ENCODE assay signal across 9 cellular contexts in the genomic region with DNA sequence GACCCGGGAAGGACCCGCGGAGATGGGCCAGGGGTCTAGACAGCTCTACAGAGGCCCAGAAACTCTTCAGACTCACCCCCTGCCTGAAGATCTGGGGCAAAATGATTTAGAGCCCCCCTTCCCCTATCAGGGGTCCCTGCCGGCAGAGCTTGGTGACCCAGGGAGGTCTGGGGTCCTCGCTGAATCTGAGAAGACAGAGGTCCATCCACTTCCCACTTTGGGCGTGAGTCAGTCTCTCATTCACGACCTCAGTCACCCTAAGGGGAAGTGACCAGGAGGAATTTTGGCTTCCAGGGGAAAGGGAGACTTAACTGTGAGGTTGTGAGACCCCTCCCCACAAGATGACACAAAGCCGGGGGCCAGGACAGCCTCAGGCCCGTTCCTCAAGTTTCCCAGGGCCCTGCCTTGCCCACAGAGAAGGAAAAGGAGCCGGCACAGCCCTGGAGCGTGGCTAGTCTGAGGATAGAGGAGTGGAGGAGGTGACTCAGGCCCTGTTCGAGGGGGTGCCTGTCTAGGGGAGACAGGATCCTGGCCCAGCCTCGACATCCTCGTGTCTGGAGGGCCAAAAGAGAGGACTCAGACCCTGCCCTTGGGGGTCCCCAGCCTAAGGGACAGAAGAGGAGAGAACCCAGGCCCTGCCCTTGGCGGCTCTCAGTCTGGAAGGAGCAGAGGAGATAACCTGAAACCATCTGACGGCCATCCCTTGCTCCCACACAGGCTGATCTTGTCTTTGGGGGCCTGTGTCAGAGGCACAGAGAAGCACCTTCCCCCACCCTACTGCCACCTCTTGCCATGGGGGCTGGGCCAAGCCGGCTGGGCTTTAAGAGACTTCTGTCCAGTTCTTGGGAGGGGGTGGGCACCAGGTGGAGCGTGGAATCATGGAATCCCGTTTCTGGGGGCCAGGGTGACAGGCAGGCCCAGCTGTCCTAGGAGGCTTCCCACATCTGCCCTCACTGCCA. TPM values are rescaled to one million over a fixed set of nuclear protein-coding genes. Genes with fewer than 3 reads are reported as not detected.
DNase-seq lines count a peak whose midpoint lies in the region; ATAC-seq and TF ChIP-seq lines count a peak whose summit lies in the region.
"Had no signal": no experiment of that assay in that cellular context is flagged by ENCODE, and none has a peak within 500 bp of the region (broad histone marks: within the 10 kb centered on the region; RNA-seq: fewer than 3 reads in every experiment).

No MANE protein-coding gene starts in this region.

- H3K9me3 ChIP-seq in osteoblast (ENCODE audit: low read depth, low read length): no peaks in the 10 kb centered on the region

- POLR2A ChIA-PET in BJ (lab: Charles Lee): no interaction called here

- peak overlapping the region; percentile 6 for H2AFZ ChIP-seq in osteoblast (ENCODE audit: low read length)

- H3K4me2 ChIP-seq in osteoblast (ENCODE audit: insufficient read depth, low read length): peak overlapping the region; percentile 98

- H3K36me3 ChIP-seq in BJ (ENCODE audit: control insufficient read depth, insufficient read depth, low read length) (no peaks in the 10 kb centered on the region), osteoblast (ENCODE audit: insufficient read depth, low read length) (peaks cover 27% of the 10 kb centered on the region)

- H3K79me2 ChIP-seq in osteoblast (ENCODE audit: insufficient read depth, low read length): peaks cover 60% of the 10 kb centered on the region

- DNase-seq in BJ (ENCODE audit: low read depth) (no peak), fibroblast of peridontal ligament (ENCODE audit: extremely low read depth) (peak; percentile 47), osteoblast (ENCODE audit: insufficient read length, low spot score, missing footprints) (peak; percentile 96), NCI-H345 (lab: John Stamatoyannopoulos, UW) (no peak), MV-4-11 (lab: John Stamatoyannopoulos, UW) (no peak)
- DNase-seq: stimulated activated CD4-positive, alpha-beta T cell treated with anti-CD3 and anti-CD28 coated beads, Interleukin-12 subunit alpha, Interleukin-12 subunit beta, amount 100 ng/mL, for 4 hours had no signal

- ATAC-seq in SK-N-SH treated with all-trans-retinoic acid at 6 μM for 48 hours (peak; percentile 76), GM21786 (IDR thresholded peaks at IDR 0.05; ENCODE audit: unreplicated experiment) (no peak), HG03159 (IDR thresholded peaks at IDR 0.05; ENCODE audit: unreplicated experiment) (no peak)

- H3K27ac ChIP-seq in osteoblast (ENCODE audit: low read depth, low read length): peak overlapping the region; percentile 98

- peaks cover 42% of the 10 kb centered on the region for H4K20me1 ChIP-seq in osteoblast (ENCODE audit: insufficient read depth, low read length)

- H3K27me3 ChIP-seq in BJ (ENCODE audit: control insufficient read depth, insufficient read depth, low read length) (no peaks in the 10 kb centered on the region), osteoblast (ENCODE audit: insufficient read depth, low read length) (no peaks in the 10 kb centered on the region)

- peaks cover 61% of the 10 kb centered on the region for H3K4me1 ChIP-seq in osteoblast (ENCODE audit: insufficient read depth, low read length)

- CTCF ChIA-PET in BJ (lab: Yijun Ruan, JAX): interaction anchor here (0.8 to 9.2 kb wide), 3 partner anchors 8 to 21 kb away, joined by 3 to 71 read pairs (median 10); no protein-coding TSS in a partner anchor

- TF ChIP-seq CTCF in BJ (IDR thresholded peaks at IDR 0.05; ENCODE audit: insufficient read depth, low read depth, low read length): no peak
- no peak for TF ChIP-seq CTCF in osteoblast (IDR thresholded peaks at IDR 0.05; ENCODE audit: extremely low read depth, low read depth, low read length)

- H3K4me3 ChIP-seq in BJ (ENCODE audit: low read depth, low read length) (peak overlapping the region; percentile 61), osteoblast (ENCODE audit: insufficient read depth, low read length) (peak overlapping the region; percentile 81)

TF ChIP-seq in SK-N-SH treated with all-trans-retinoic acid at 6 μM for 48 hours, 23 proteins besides CTCF, POLR2A, EP300 and RAD21:
- no peak for TF ChIP-seq ISL1 (CRISPR knock-in tag; IDR thresholded peaks at IDR 0.05)
- no peak for TF ChIP-seq ZFP3 (CRISPR knock-in tag; IDR thresholded peaks at IDR 0.05)
- no peak for TF ChIP-seq CSDC2 (CRISPR knock-in tag; IDR thresholded peaks at IDR 0.05)
- TF ChIP-seq GLIS3 (CRISPR knock-in tag; IDR thresholded peaks at IDR 0.05): no peak
- no peak for TF ChIP-seq BACH2 (CRISPR knock-in tag; IDR thresholded peaks at IDR 0.05; ENCODE audit: borderline replicate concordance)
- TF ChIP-seq PPARA (CRISPR knock-in tag; IDR thresholded peaks at IDR 0.05; ENCODE audit: borderline replicate concordance): no peak
- no peak for TF ChIP-seq SNAI2 (CRISPR knock-in tag; IDR thresholded peaks at IDR 0.05)
- no peak for TF ChIP-seq ZNF70 (CRISPR knock-in tag; IDR thresholded peaks at IDR 0.05)
- TF ChIP-seq, protein P1, sequence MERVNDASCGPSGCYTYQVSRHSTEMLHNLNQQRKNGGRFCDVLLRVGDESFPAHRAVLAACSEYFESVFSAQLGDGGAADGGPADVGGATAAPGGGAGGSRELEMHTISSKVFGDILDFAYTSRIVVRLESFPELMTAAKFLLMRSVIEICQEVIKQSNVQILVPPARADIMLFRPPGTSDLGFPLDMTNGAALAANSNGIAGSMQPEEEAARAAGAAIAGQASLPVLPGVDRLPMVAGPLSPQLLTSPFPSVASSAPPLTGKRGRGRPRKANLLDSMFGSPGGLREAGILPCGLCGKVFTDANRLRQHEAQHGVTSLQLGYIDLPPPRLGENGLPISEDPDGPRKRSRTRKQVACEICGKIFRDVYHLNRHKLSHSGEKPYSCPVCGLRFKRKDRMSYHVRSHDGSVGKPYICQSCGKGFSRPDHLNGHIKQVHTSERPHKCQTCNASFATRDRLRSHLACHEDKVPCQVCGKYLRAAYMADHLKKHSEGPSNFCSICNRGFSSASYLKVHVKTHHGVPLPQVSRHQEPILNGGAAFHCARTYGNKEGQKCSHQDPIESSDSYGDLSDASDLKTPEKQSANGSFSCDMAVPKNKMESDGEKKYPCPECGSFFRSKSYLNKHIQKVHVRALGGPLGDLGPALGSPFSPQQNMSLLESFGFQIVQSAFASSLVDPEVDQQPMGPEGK (CRISPR knock-in tag; IDR thresholded peaks at IDR 0.05; ENCODE audit: borderline replicate concordance): no peak
- no peak for TF ChIP-seq ZFP30 (CRISPR knock-in tag; IDR thresholded peaks at IDR 0.05)
- TF ChIP-seq ESRRG (CRISPR knock-in tag; IDR thresholded peaks at IDR 0.05): no peak
- no peak for TF ChIP-seq ARNTL (CRISPR knock-in tag; IDR thresholded peaks at IDR 0.05; ENCODE audit: borderline replicate concordance, low read depth)
- no peak for TF ChIP-seq ZNF565 (CRISPR knock-in tag; conservative IDR thresholded peaks at IDR 0.05; ENCODE audit: low read depth)
- TF ChIP-seq, protein P2, sequence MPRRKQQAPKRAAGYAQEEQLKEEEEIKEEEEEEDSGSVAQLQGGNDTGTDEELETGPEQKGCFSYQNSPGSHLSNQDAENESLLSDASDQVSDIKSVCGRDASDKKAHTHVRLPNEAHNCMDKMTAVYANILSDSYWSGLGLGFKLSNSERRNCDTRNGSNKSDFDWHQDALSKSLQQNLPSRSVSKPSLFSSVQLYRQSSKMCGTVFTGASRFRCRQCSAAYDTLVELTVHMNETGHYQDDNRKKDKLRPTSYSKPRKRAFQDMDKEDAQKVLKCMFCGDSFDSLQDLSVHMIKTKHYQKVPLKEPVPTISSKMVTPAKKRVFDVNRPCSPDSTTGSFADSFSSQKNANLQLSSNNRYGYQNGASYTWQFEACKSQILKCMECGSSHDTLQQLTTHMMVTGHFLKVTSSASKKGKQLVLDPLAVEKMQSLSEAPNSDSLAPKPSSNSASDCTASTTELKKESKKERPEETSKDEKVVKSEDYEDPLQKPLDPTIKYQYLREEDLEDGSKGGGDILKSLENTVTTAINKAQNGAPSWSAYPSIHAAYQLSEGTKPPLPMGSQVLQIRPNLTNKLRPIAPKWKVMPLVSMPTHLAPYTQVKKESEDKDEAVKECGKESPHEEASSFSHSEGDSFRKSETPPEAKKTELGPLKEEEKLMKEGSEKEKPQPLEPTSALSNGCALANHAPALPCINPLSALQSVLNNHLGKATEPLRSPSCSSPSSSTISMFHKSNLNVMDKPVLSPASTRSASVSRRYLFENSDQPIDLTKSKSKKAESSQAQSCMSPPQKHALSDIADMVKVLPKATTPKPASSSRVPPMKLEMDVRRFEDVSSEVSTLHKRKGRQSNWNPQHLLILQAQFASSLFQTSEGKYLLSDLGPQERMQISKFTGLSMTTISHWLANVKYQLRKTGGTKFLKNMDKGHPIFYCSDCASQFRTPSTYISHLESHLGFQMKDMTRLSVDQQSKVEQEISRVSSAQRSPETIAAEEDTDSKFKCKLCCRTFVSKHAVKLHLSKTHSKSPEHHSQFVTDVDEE (CRISPR knock-in tag; IDR thresholded peaks at IDR 0.05): no peak
- no peak for TF ChIP-seq TCF4 (CRISPR knock-in tag; IDR thresholded peaks at IDR 0.05; ENCODE audit: borderline replicate concordance)

RNA-seq across cellular contexts. Expression of a gene that starts 0.9 kb away (rescaled TPM):
- 17.1 and 31.0 TPM in 2 replicates for polyA plus RNA-seq in BJ (2011; rRNA removed)
- 36.3 and 48.2 TPM in 2 replicates for polyA minus RNA-seq in BJ (2011; rRNA and poly(A)+ RNA removed)
- total RNA-seq in osteoblast: 47.7 and 67.7 TPM in 2 replicates

RNA-seq across cellular contexts. Expression of a gene that starts 30.7 kb away (rescaled TPM):
- 372 and 435 TPM in 2 replicates for polyA plus RNA-seq in BJ (2011; rRNA removed)
- polyA minus RNA-seq in BJ (2011; rRNA and poly(A)+ RNA removed): 131 and 175 TPM in 2 replicates
- total RNA-seq in osteoblast: 155 and 186 TPM in 2 replicates

RNA-seq across cellular contexts. Expression of a gene that starts 35.8 kb away (rescaled TPM):
- polyA plus RNA-seq in BJ (2011; rRNA removed): 18.0 and 19.3 TPM in 2 replicates
- polyA minus RNA-seq in BJ (2011; rRNA and poly(A)+ RNA removed): 13.1 and 13.7 TPM in 2 replicates
- total RNA-seq in osteoblast: 2.9 and 3.8 TPM in 2 replicates

Comparison
In these comparisons a context has a peak if more than half of its experiments do, and no peak if none do; other contexts are left out.
1. DNase-seq: peak in fibroblast of peridontal ligament (single experiment) and osteoblast (single experiment); none in BJ (single experiment), NCI-H345 (single experiment) and MV-4-11 (single experiment).